ENCODE assay signal across 19 cellular contexts in the genomic region with DNA sequence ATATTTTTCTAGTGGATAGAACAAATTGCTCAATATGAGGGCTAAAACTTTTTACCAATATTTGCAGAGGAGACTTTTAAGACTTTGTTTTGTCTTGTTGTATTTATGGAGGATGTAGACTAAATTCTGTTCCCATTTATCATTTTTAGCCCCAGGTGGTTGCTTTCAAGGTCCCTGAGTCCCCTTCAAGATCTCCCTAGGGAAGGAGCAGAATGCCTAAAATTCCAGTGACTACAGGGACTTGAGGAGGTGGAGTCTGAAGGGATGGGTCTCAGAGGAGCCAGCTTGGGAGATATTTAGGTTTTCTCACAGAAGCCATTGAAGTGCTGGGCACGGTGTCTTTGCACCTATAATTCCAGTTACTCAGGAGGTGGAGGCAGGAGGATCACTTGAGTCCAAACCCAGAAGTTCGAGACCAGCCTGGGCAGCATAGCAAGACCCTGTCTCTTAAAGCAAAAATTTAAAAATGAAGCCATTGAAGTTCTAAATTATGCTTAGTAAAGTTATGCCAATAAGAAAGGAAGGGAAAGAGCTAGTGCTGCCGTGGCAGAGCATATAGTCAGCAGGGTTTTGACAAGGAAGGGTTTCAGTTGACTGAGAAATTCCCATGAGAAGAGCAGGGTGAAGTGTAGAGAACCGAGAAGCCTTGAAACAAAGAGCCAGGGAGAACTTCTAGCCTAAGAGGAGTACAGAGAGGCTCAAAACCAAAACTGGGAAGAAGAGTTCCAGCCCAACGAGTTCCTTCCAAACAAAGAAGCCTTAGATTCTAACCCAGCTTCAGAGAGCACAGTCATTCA. TPM values are rescaled to one million over a fixed set of nuclear protein-coding genes. Genes with fewer than 3 reads are reported as not detected.
DNase-seq lines count a peak whose midpoint lies in the region; ATAC-seq and TF ChIP-seq lines count a peak whose summit lies in the region.
"Had no signal": no experiment of that assay in that cellular context is flagged by ENCODE, and none has a peak within 500 bp of the region (broad histone marks: within the 10 kb centered on the region; RNA-seq: fewer than 3 reads in every experiment).

No MANE protein-coding gene starts in this region.

- DNase-seq in Caco-2 (peak; percentile 42 to 54), IMR-90 (no peak), osteocyte (ENCODE audit: extremely low spot score, unreplicated experiment) (no peak), MM.1S (no peak), GF-D8 (lab: John Stamatoyannopoulos, UW) (no peak), lower lobe of right lung (no peak)
- no peak for DNase-seq in effector memory CD8-positive, alpha-beta T cell
- DNase-seq: activated CD4-positive, alpha-beta T cell treated with anti-CD3 and anti-CD28 coated beads for 36 hours; activated CD8-positive, alpha-beta memory T cell treated with anti-CD3 and anti-CD28 coated beads, Interleukin-2, amount 50 U/mL, for 48 hours; activated naive CD4-positive, alpha-beta T cell treated with anti-CD3 and anti-CD28 coated beads, Interleukin-2, amount 50 U/mL, for 16 hours; heart left ventricle; KG1; NCI-H1105; NCI-H526 treated with DMSO at 0.1 percent for 48 hours; OCI-M1; SJCRH30; stimulated activated CD4-positive, alpha-beta T cell treated with anti-CD3 and anti-CD28 coated beads, Interleukin-2, amount 100 ng/mL, for 24 hours had no signal

- intact Hi-C loops in Caco-2 (cut with micrococcal nuclease; ENCODE audit: unreplicated experiment) (loop anchor here (1.0 to 2.0 kb wide), 2 partner anchors 14 to 20 kb away; no protein-coding TSS in a partner anchor), IMR-90 (cut with micrococcal nuclease) (no loop called here), lower lobe of right lung (cut with DNase I) (no loop called here)

- H3K9ac ChIP-seq in IMR-90 (ENCODE audit: low read depth, low read length) (no peak overlapping the region), MM.1S (ENCODE audit: low read length) (no peak overlapping the region)

- H3K23ac ChIP-seq in IMR-90 (ENCODE audit: low read depth, low read length) = no peak overlapping the region

- H2AFZ ChIP-seq in IMR-90 (replicated peaks; ENCODE audit: low read length, poor library complexity) (no peak overlapping the region), MM.1S (ENCODE audit: low read length) (no peak overlapping the region)

- H3K27me3 ChIP-seq in Caco-2 (replicated peaks; ENCODE audit: control insufficient read depth, insufficient read depth, low read length) (no peaks in the 10 kb centered on the region), IMR-90 (ENCODE audit: control insufficient read depth, insufficient read depth, low read length) (no peaks in the 10 kb centered on the region), MM.1S (replicated peaks; ENCODE audit: insufficient read depth, low read length) (no peaks in the 10 kb centered on the region), lower lobe of right lung (ENCODE audit: low read depth) (no peaks in the 10 kb centered on the region)
- H3K27me3 ChIP-seq: heart left ventricle, SJCRH30 had no signal

- no peak overlapping the region for H3K56ac ChIP-seq in IMR-90 (ENCODE audit: extremely low read depth, insufficient read depth, low read length)

- H3K18ac ChIP-seq in IMR-90 (ENCODE audit: low read depth, low read length) = peak overlapping the region; percentile 20; the same call in 1 of the 2 replicates

- H3K36me3 ChIP-seq in Caco-2 (ENCODE audit: control insufficient read depth, insufficient read depth, low read length) = no peaks in the 10 kb centered on the region
- H3K36me3 ChIP-seq in IMR-90 (ENCODE audit: control insufficient read depth, insufficient read depth, low read length) = no peaks in the 10 kb centered on the region
- no peaks in the 10 kb centered on the region for H3K36me3 ChIP-seq in MM.1S (replicated peaks; ENCODE audit: insufficient read depth, low read length)
- no peaks in the 10 kb centered on the region for H3K36me3 ChIP-seq in lower lobe of right lung
- H3K36me3 ChIP-seq: heart left ventricle, SJCRH30 had no signal

- peaks cover 44% of the 10 kb centered on the region for H3K4me1 Mint-ChIP-seq in Caco-2 (ENCODE audit: low read depth, unreplicated experiment)
- H3K4me1 Mint-ChIP-seq in effector memory CD8-positive, alpha-beta T cell (ENCODE audit: low read depth in 2 of 2) = peaks cover 3 to 4% of the 10 kb centered on the region in 2 donors
- peaks cover 45% of the 10 kb centered on the region for H3K4me1 Mint-ChIP-seq in osteocyte (ENCODE audit: unreplicated experiment)
- H3K4me1 Mint-ChIP-seq: activated CD4-positive, alpha-beta T cell treated with anti-CD3 and anti-CD28 coated beads for 36 hours had no signal

- H3F3A ChIP-seq in MM.1S (ENCODE audit: insufficient read depth, low read length) = no peaks in the 10 kb centered on the region

- no peak overlapping the region for H3K14ac ChIP-seq in IMR-90 (replicated peaks; ENCODE audit: low read depth, low read length)

- peak overlapping the region; percentile 73 for H3K27ac Mint-ChIP-seq in Caco-2 (ENCODE audit: unreplicated experiment)
- H3K27ac Mint-ChIP-seq in effector memory CD8-positive, alpha-beta T cell = peak overlapping the region; percentile 39 to 46
- peak overlapping the region; percentile 59 for H3K27ac Mint-ChIP-seq in osteocyte (ENCODE audit: unreplicated experiment)
- H3K27ac Mint-ChIP-seq: activated CD4-positive, alpha-beta T cell treated with anti-CD3 and anti-CD28 coated beads for 36 hours had no signal

- no peaks in the 10 kb centered on the region for H3K79me2 ChIP-seq in MM.1S (ENCODE audit: low read length)

- H3K4me2 ChIP-seq in IMR-90 (ENCODE audit: low read depth, low read length) = no peak overlapping the region
- H3K4me2 ChIP-seq in MM.1S (ENCODE audit: low read depth, low read length) = no peak overlapping the region

- ATAC-seq in IMR-90 (ENCODE audit: low read depth) = no peak
- ATAC-seq in effector memory CD8-positive, alpha-beta T cell (replicated peaks) = no peak
- no peak for ATAC-seq in HG03457 (IDR thresholded peaks at IDR 0.05; ENCODE audit: unreplicated experiment)
- no peak for ATAC-seq in lower lobe of right lung
- ATAC-seq: activated CD4-positive, alpha-beta T cell treated with anti-CD3 and anti-CD28 coated beads for 36 hours had no signal

- dilution Hi-C loops in IMR-90 (cut with HindIII; ENCODE audit: low sequenced_read_pairs, unreplicated experiment) = no loop called here

- H3K9me3 Mint-ChIP-seq in Caco-2 (ENCODE audit: unreplicated experiment) (peaks cover 20% of the 10 kb centered on the region), osteocyte (ENCODE audit: unreplicated experiment) (no peaks in the 10 kb centered on the region)
- no peaks in the 10 kb centered on the region for H3K9me3 Mint-ChIP-seq in effector memory CD8-positive, alpha-beta T cell

- H3K4me3 Mint-ChIP-seq in Caco-2 (ENCODE audit: unreplicated experiment) (no peak overlapping the region), osteocyte (ENCODE audit: unreplicated experiment) (no peak overlapping the region)
- H3K4me3 Mint-ChIP-seq in effector memory CD8-positive, alpha-beta T cell = no peak overlapping the region
- H3K4me3 Mint-ChIP-seq: activated CD4-positive, alpha-beta T cell treated with anti-CD3 and anti-CD28 coated beads for 36 hours; brain had no signal

- no peaks in the 10 kb centered on the region; the same call in 1 of the 2 replicates for H3K9me1 ChIP-seq in IMR-90 (ENCODE audit: insufficient read depth, low read length)

- H4K20me1 ChIP-seq in IMR-90 (ENCODE audit: insufficient read depth, low read length) (no peaks in the 10 kb centered on the region), MM.1S (ENCODE audit: insufficient read depth, low read length) (no peaks in the 10 kb centered on the region)

- no peak overlapping the region for H2AK9ac ChIP-seq in IMR-90 (replicated peaks; ENCODE audit: low read depth, low read length, poor library complexity)

- H3K4ac ChIP-seq in IMR-90 (ENCODE audit: low read depth, low read length) = no peak overlapping the region

- no peak overlapping the region for H4K91ac ChIP-seq in IMR-90 (ENCODE audit: insufficient read depth, low read depth, low read length)

- no peak overlapping the region for H2BK5ac ChIP-seq in IMR-90 (ENCODE audit: low read depth, low read length, poor library complexity, severe bottlenecking)

- no peaks in the 10 kb centered on the region for H3K9me2 ChIP-seq in MM.1S (replicated peaks; ENCODE audit: insufficient read depth, low read length)

- H4K8ac ChIP-seq in IMR-90 (ENCODE audit: low read depth in 2 of 2, low read length in 2 of 2) = no peak overlapping the region

- H3K4me1 ChIP-seq in Caco-2 (peaks cover 68% of the 10 kb centered on the region), IMR-90 (ENCODE audit: control insufficient read depth, insufficient read depth, low read length) (peaks cover 10% of the 10 kb centered on the region), MM.1S (ENCODE audit: low read length) (no peaks in the 10 kb centered on the region), lower lobe of right lung (no peaks in the 10 kb centered on the region)
- H3K4me1 ChIP-seq: SJCRH30 had no signal

- CTCF ChIA-PET in Caco-2 (lab: Charles Lee) = no interaction called here
- CTCF ChIA-PET in IMR-90 (lab: Yijun Ruan, JAX) = interaction anchor here (0.6 to 1.5 kb wide), 2 partner anchors 20 to 153 kb away, joined by 4 to 5 read pairs; no protein-coding TSS in a partner anchor

- TF ChIP-seq CTCF in Caco-2 (IDR thresholded peaks at IDR 0.05; ENCODE audit: insufficient read depth in 1 of 2, low read depth in 1 of 2, low read length in 1 of 2, severe bottlenecking in 1 of 2, unreplicated experiment in 1 of 2) (no peak), IMR-90 (conservative IDR thresholded peaks at IDR 0.05; ENCODE audit: low read depth, low read length) (no peak), osteocyte (IDR thresholded peaks at IDR 0.05) (no peak), MM.1S (IDR thresholded peaks at IDR 0.05; ENCODE audit: low read length) (no peak), lower lobe of right lung (IDR thresholded peaks at IDR 0.05) (no peak)

- no peak for TF ChIP-seq POLR2A in IMR-90 (IDR thresholded peaks at IDR 0.05; ENCODE audit: low read depth, low read length)

- peaks cover 16% of the 10 kb centered on the region; the same call in 1 of the 2 replicates for H3K9me3 ChIP-seq in Caco-2
- H3K9me3 ChIP-seq in IMR-90 (ENCODE audit: control insufficient read depth, insufficient read depth, low read length) = peaks cover 3% of the 10 kb centered on the region; the same call in 1 of the 2 replicates
- H3K9me3 ChIP-seq in MM.1S (replicated peaks; ENCODE audit: insufficient read depth, low read length) = no peaks in the 10 kb centered on the region
- no peaks in the 10 kb centered on the region for H3K9me3 ChIP-seq in lower lobe of right lung

- H3K27ac ChIP-seq in IMR-90 (ENCODE audit: insufficient read depth, low read length) (no peak overlapping the region), MM.1S (ENCODE audit: low read length) (no peak overlapping the region), lower lobe of right lung (no peak overlapping the region)
- H3K27ac ChIP-seq: SJCRH30 had no signal

- H2BK15ac ChIP-seq in IMR-90 (ENCODE audit: low read depth, low read length) = no peak overlapping the region

- 0 out of 2 replicates have a peak overlapping the region, but pooled peaks have one; percentile 16 for H2BK120ac ChIP-seq in IMR-90 (ENCODE audit: low read depth, low read length)

- peak overlapping the region; percentile 18; the same call in 1 of the 2 replicates for H2BK20ac ChIP-seq in IMR-90 (ENCODE audit: low read depth, low read length)

- POLR2A ChIA-PET in Caco-2 (lab: Charles Lee) (no interaction called here), IMR-90 (lab: Charles Lee; ENCODE audit: unreplicated experiment) (no interaction called here)

- no peaks in the 10 kb centered on the region for H3K27me3 Mint-ChIP-seq in Caco-2 (ENCODE audit: insufficient read depth, unreplicated experiment)
- H3K27me3 Mint-ChIP-seq in effector memory CD8-positive, alpha-beta T cell = no peaks in the 10 kb centered on the region
- no peaks in the 10 kb centered on the region for H3K27me3 Mint-ChIP-seq in osteocyte (ENCODE audit: unreplicated experiment)
- H3K27me3 Mint-ChIP-seq: activated CD4-positive, alpha-beta T cell treated with anti-CD3 and anti-CD28 coated beads for 36 hours; brain had no signal

- in situ Hi-C loops in IMR-90 (cut with MboI; ENCODE audit: low sequenced_read_pairs) = no loop called here

- no peak overlapping the region for H4K5ac ChIP-seq in IMR-90 (ENCODE audit: low read depth, low read length)

- H3K79me1 ChIP-seq in IMR-90 (ENCODE audit: low read depth in 1 of 2, low read length in 2 of 2) = peaks cover 5 to 15% of the 10 kb centered on the region in 2 experiments; a peak in 3 of 4 replicates

- no peak overlapping the region for H2AK5ac ChIP-seq in IMR-90 (ENCODE audit: low read depth, low read length)

- H3K36me3 Mint-ChIP-seq in Caco-2 (ENCODE audit: insufficient read depth, unreplicated experiment) (peaks cover 9% of the 10 kb centered on the region), osteocyte (ENCODE audit: unreplicated experiment) (peaks cover 8% of the 10 kb centered on the region)
- no peaks in the 10 kb centered on the region for H3K36me3 Mint-ChIP-seq in effector memory CD8-positive, alpha-beta T cell (ENCODE audit: insufficient read depth)

- no CpG with 5 or more reads among the region's 5 CpGs for WGBS in IMR-90 (ENCODE audit: extremely low coverage in 2 of 2, insufficient read length in 1 of 2), 2 experiments

- BruUV-seq in Caco-2 (replicated peaks; lab: Mats Ljungman, UMichigan) = no TSS peak
- BruUV-seq in IMR-90 (replicated peaks; lab: Mats Ljungman, UMichigan) = no TSS peak

- H3K4me3 ChIP-seq in Caco-2 (ENCODE audit: low read depth, low read length) (no peak overlapping the region), IMR-90 (ENCODE audit: insufficient read depth, low read depth, low read length) (no peak overlapping the region), MM.1S (ENCODE audit: low read length) (no peak overlapping the region), lower lobe of right lung (no peak overlapping the region)
- H3K4me3 ChIP-seq: heart left ventricle, SJCRH30 had no signal

- no peak for TF ChIP-seq RAD21 in IMR-90 (IDR thresholded peaks at IDR 0.05; ENCODE audit: low read length)

RNA-seq across cellular contexts. Expression of gene COMMD1, which starts 43.4 kb away (rescaled TPM):
- total RNA-seq in Caco-2 (2022) = 50.0 and 56.7 TPM in 2 replicates
- 45.8 and 60.4 TPM in 2 replicates for total RNA-seq in IMR-90 (2012; rRNA removed)
- polyA plus RNA-seq in IMR-90 (2012; rRNA removed) = 41.2 and 42.8 TPM in 2 replicates
- 43.9 and 55.6 TPM in 2 replicates for polyA plus RNA-seq in IMR-90 (2012; cell fraction: cytosol; rRNA removed)
- polyA plus RNA-seq in IMR-90 (2012; cell fraction: nucleus; rRNA removed; ENCODE audit: low replicate concordance) = 18.0 and 27.4 TPM in 2 replicates
- total RNA-seq in osteocyte = 36.1 and 39.7 TPM in 2 replicates
- 26.6 TPM for total RNA-seq in lower lobe of right lung

Comparison
In these comparisons a context has a peak if more than half of its experiments do, and no peak if none do; other contexts are left out.
1. DNase-seq: peak in Caco-2 (2 of 2); none in IMR-90 (single experiment), effector memory CD8-positive, alpha-beta T cell (0 of 3), osteocyte (single experiment), MM.1S (single experiment), GF-D8 (single experiment) and lower lobe of right lung (single experiment).
2. Peak in every context shown above with its lines, with median percentiles within 50 percentile points of each other: H3K27ac Mint-ChIP-seq.